In the genomic region with DNA sequence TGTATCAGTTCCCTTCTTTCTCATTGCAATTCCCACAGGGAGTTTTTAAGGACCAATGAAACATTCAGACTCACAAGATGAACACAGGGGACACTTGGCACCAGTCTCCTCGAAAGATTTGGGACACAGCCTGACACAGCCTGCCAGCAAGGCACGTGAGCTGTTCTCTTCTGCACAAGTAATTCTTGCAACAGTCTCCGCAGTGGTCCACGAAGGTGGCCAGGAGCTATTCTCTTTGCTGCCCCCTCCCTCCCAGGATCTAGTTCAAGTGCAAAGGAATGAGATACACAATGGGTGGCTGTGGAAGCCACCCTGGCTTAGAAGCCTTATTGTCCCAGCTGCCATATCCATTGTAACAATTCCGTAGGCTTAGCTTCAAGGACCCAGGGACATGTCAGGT, we compare ENCODE assay signal across 14 cellular contexts. TPM values are rescaled to one million over a fixed set of nuclear protein-coding genes. Genes with fewer than 3 reads are reported as not detected.
DNase-seq lines count a peak whose midpoint lies in the region; ATAC-seq and TF ChIP-seq lines count a peak whose summit lies in the region.
"Had no signal": no experiment of that assay in that cellular context is flagged by ENCODE, and none has a peak within 500 bp of the region (broad histone marks: within the 10 kb centered on the region; RNA-seq: fewer than 3 reads in every experiment).

No MANE protein-coding gene starts in this region.

- H3K4me3 Mint-ChIP-seq in immature natural killer cell, result peak overlapping the region in 3 of 5 donors; percentile 55 to 84 (median 66)

- H2AFZ ChIP-seq in IMR-90 (replicated peaks; ENCODE audit: low read length, poor library complexity), result no peak overlapping the region

- H3K4me1 ChIP-seq in right atrium auricular region, result no peaks in the 10 kb centered on the region
- H3K4me1 ChIP-seq in IMR-90 (ENCODE audit: control insufficient read depth, insufficient read depth, low read length), result peaks cover 14% of the 10 kb centered on the region
- peaks cover 0 to 50% (median 17%) of the 10 kb centered on the region in 3 donors for H3K4me1 ChIP-seq in esophagus squamous epithelium

- in situ Hi-C loops in IMR-90 (cut with MboI; ENCODE audit: low sequenced_read_pairs), result loop anchor here (25.0 kb wide), 1 partner anchor 1861 kb away; a partner anchor contains a TSS

- H3K27ac ChIP-seq in right atrium auricular region (no peak overlapping the region), IMR-90 (ENCODE audit: insufficient read depth, low read length) (no peak overlapping the region), esophagus squamous epithelium (no peak overlapping the region)

- TF ChIP-seq POLR2A in IMR-90 (IDR thresholded peaks at IDR 0.05; ENCODE audit: low read depth, low read length) (no peak), esophagus squamous epithelium (IDR thresholded peaks at IDR 0.05) (no peak)

- POLR2A ChIA-PET in IMR-90 (lab: Charles Lee; ENCODE audit: unreplicated experiment), result no interaction called here

- H3K36me3 ChIP-seq in right atrium auricular region (no peaks in the 10 kb centered on the region), IMR-90 (ENCODE audit: control insufficient read depth, insufficient read depth, low read length) (0 out of 2 replicates have a peak, but pooled peaks cover 1% of the 10 kb centered on the region), esophagus squamous epithelium (no peaks in the 10 kb centered on the region)

- H3K36me3 Mint-ChIP-seq in immature natural killer cell, result peaks cover 0 to 14% (median 0%) of the 10 kb centered on the region in 3 donors
- H3K36me3 Mint-ChIP-seq: CD4-positive, alpha-beta memory T cell had no signal

- TF ChIP-seq RAD21 in IMR-90 (IDR thresholded peaks at IDR 0.05; ENCODE audit: low read length), result no peak

- H3K14ac ChIP-seq in IMR-90 (replicated peaks; ENCODE audit: low read depth, low read length), result no peak overlapping the region

- no peak overlapping the region for H2BK15ac ChIP-seq in IMR-90 (ENCODE audit: low read depth, low read length)

- no peak overlapping the region; the same call in 1 of the 2 replicates for H3K23ac ChIP-seq in IMR-90 (ENCODE audit: low read depth, low read length)

- H2BK120ac ChIP-seq in IMR-90 (ENCODE audit: low read depth, low read length), result peak overlapping the region; percentile 47

- no peak overlapping the region for H3K9ac ChIP-seq in IMR-90 (ENCODE audit: low read depth, low read length)

- H3K4me3 ChIP-seq in right atrium auricular region (no peak overlapping the region), IMR-90 (ENCODE audit: insufficient read depth, low read depth, low read length) (no peak overlapping the region), esophagus squamous epithelium (no peak overlapping the region)

- no peaks in the 10 kb centered on the region for H3K9me3 ChIP-seq in right atrium auricular region
- no peaks in the 10 kb centered on the region for H3K9me3 ChIP-seq in IMR-90 (ENCODE audit: control insufficient read depth, insufficient read depth, low read length)
- H3K9me3 ChIP-seq in esophagus squamous epithelium, result no peaks in the 10 kb centered on the region

- H4K20me1 ChIP-seq in IMR-90 (ENCODE audit: insufficient read depth, low read length), result peaks cover 63% of the 10 kb centered on the region

- H2AK9ac ChIP-seq in IMR-90 (replicated peaks; ENCODE audit: low read depth, low read length, poor library complexity), result no peak overlapping the region

- H3K4me1 Mint-ChIP-seq in immature natural killer cell, result peaks cover 25 to 46% of the 10 kb centered on the region in 2 donors

- peaks cover 35% of the 10 kb centered on the region for H3K9me1 ChIP-seq in IMR-90 (ENCODE audit: insufficient read depth, low read length)

- peak overlapping the region in 1 of 6 donors; percentile 16 for H3K27ac Mint-ChIP-seq in immature natural killer cell

- H3K79me1 ChIP-seq in IMR-90 (ENCODE audit: low read depth in 1 of 2, low read length in 2 of 2), result peaks cover 55 to 90% of the 10 kb centered on the region in 2 experiments

- no peak overlapping the region for H4K5ac ChIP-seq in IMR-90 (ENCODE audit: low read depth, low read length)

- WGBS in IMR-90 (ENCODE audit: extremely low coverage in 2 of 2, insufficient read length in 1 of 2), 2 experiments, result no CpG with 5 or more reads among the region's 5 CpGs
- 63 to 71% methylated on average over 5 of the region's 5 CpGs for whole genome bisulfite sequencing in esophagus squamous epithelium, 2 donors

- intact Hi-C loops in cardiac septum (cut with DNase I), result no loop called here
- intact Hi-C loops in IMR-90 (cut with micrococcal nuclease), result no loop called here
- intact Hi-C loops in esophagus squamous epithelium (cut with DNase I), result no loop called here

- peak overlapping the region; percentile 68 for H2AK5ac ChIP-seq in IMR-90 (ENCODE audit: low read depth, low read length)

- no peak overlapping the region; the same call in none of the 2 replicates for H2BK20ac ChIP-seq in IMR-90 (ENCODE audit: low read depth, low read length)

- TF ChIP-seq CTCF in right atrium auricular region (IDR thresholded peaks at IDR 0.05) (no peak), IMR-90 (conservative IDR thresholded peaks at IDR 0.05; ENCODE audit: low read depth, low read length) (no peak), esophagus squamous epithelium (IDR thresholded peaks at IDR 0.05) (no peak)

- no peak overlapping the region for H4K8ac ChIP-seq in IMR-90 (ENCODE audit: low read depth in 2 of 2, low read length in 2 of 2)

- DNase-seq in cardiac septum (ENCODE audit: low spot score) (peak; percentile 22), right atrium auricular region (ENCODE audit: low spot score) (no peak), IMR-90 (no peak), immature natural killer cell (no peak), NCI-H1092 treated with DMSO at 0.1 percent for 48 hours (lab: John Stamatoyannopoulos, UW) (no peak), esophagus squamous epithelium (lab: John Stamatoyannopoulos, UW) (no peak)
- DNase-seq: CD4-positive, alpha-beta memory T cell; NCI-H187; NCI-H2171 treated with DMSO at 0.1 percent for 48 hours; NCI-H446 treated with DMSO at 0.1 percent for 48 hours; NK-92 treated with Interleukin-12 subunit alpha and Interleukin-12 subunit beta, amount 100 ng/mL, for 24 hours; SIG-M5 had no signal

- H2BK5ac ChIP-seq in IMR-90 (ENCODE audit: low read depth, low read length, poor library complexity, severe bottlenecking), result no peak overlapping the region

- no peak overlapping the region for H4K91ac ChIP-seq in IMR-90 (ENCODE audit: insufficient read depth, low read depth, low read length)

- ATAC-seq in IMR-90 (ENCODE audit: low read depth) (no peak), GM21737 (IDR thresholded peaks at IDR 0.05; ENCODE audit: unreplicated experiment) (no peak), HG02981 (IDR thresholded peaks at IDR 0.05; ENCODE audit: unreplicated experiment) (no peak)

- CTCF ChIA-PET in IMR-90 (lab: Yijun Ruan, JAX), result interaction anchor here (1.4 kb wide), 1 partner anchor 10 kb away, joined by 4 read pairs; no protein-coding TSS in a partner anchor

- H3K9me3 Mint-ChIP-seq in immature natural killer cell, result no peaks in the 10 kb centered on the region
- H3K9me3 Mint-ChIP-seq: CD4-positive, alpha-beta memory T cell had no signal

- no peak overlapping the region for H3K56ac ChIP-seq in IMR-90 (ENCODE audit: extremely low read depth, insufficient read depth, low read length)

- H3K18ac ChIP-seq in IMR-90 (ENCODE audit: low read depth, low read length), result no peak overlapping the region

- dilution Hi-C loops in IMR-90 (cut with HindIII; ENCODE audit: low sequenced_read_pairs, unreplicated experiment), result no loop called here

- H3K4me2 ChIP-seq in IMR-90 (ENCODE audit: low read depth, low read length), result no peak overlapping the region

- peaks cover 27 to 35% (median 27%) of the 10 kb centered on the region in 3 donors for H3K27me3 Mint-ChIP-seq in immature natural killer cell (ENCODE audit: low read depth in 3 of 3)

- peak overlapping the region; percentile 45; the same call in 1 of the 2 replicates for H3K4ac ChIP-seq in IMR-90 (ENCODE audit: low read depth, low read length)

- no TSS peak for BruUV-seq in IMR-90 (replicated peaks; lab: Mats Ljungman, UMichigan)

- H3K27me3 ChIP-seq in right atrium auricular region (no peaks in the 10 kb centered on the region), IMR-90 (ENCODE audit: control insufficient read depth, insufficient read depth, low read length) (no peaks in the 10 kb centered on the region), esophagus squamous epithelium (peaks cover 0 to 75% (median 0%) of the 10 kb centered on the region in 4 donors)

TF ChIP-seq in IMR-90, 13 proteins besides CTCF, POLR2A, EP300 and RAD21 (continues in another document):
- no peak for TF ChIP-seq BHLHE40 (IDR thresholded peaks at IDR 0.05; ENCODE audit: low read depth, low read length)
- no peak for TF ChIP-seq SMC3 (IDR thresholded peaks at IDR 0.05; ENCODE audit: low read depth, low read length)
- TF ChIP-seq RCOR1 (IDR thresholded peaks at IDR 0.05; ENCODE audit: insufficient replicate concordance, low read length), result no peak
- TF ChIP-seq MXI1 (IDR thresholded peaks at IDR 0.05; ENCODE audit: borderline replicate concordance, low read depth, low read length), result no peak
- TF ChIP-seq MAZ (IDR thresholded peaks at IDR 0.05; ENCODE audit: borderline replicate concordance, low read depth, low read length), result no peak
- TF ChIP-seq NFE2L2 (IDR thresholded peaks at IDR 0.05; ENCODE audit: low read depth, low read length), result no peak
- TF ChIP-seq MAFK (IDR thresholded peaks at IDR 0.05; ENCODE audit: low read depth, low read length), result no peak
- TF ChIP-seq, protein P1, sequence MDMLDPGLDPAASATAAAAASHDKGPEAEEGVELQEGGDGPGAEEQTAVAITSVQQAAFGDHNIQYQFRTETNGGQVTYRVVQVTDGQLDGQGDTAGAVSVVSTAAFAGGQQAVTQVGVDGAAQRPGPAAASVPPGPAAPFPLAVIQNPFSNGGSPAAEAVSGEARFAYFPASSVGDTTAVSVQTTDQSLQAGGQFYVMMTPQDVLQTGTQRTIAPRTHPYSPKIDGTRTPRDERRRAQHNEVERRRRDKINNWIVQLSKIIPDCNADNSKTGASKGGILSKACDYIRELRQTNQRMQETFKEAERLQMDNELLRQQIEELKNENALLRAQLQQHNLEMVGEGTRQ (IDR thresholded peaks at IDR 0.05; ENCODE audit: low read depth, low read length), result no peak
- TF ChIP-seq FOS (IDR thresholded peaks at IDR 0.05; ENCODE audit: low read depth, low read length), result no peak
- no peak for TF ChIP-seq CHD1 (IDR thresholded peaks at IDR 0.05; ENCODE audit: low read depth, low read length)

RNA-seq across cellular contexts. Expression of a gene that starts 12.0 kb away (rescaled TPM):
- total RNA-seq in cardiac septum (1.4 TPM), right atrium auricular region (under 1 TPM; 0.30 to 0.63 TPM), IMR-90 (2012; rRNA removed) (1.1 and 1.3 TPM in 2 replicates), esophagus squamous epithelium (10 to 100 TPM in 1 of 4 donors, 1 to 10 TPM in 2, under 1 TPM in 1; 0.99 to 22.9 (median 3.1) TPM)
- polyA plus RNA-seq in IMR-90 (2012; rRNA removed) (17.2 and 17.5 TPM in 2 replicates), immature natural killer cell (1 to 10 TPM; 2.4 to 5.0 (median 2.9) TPM)
- polyA plus RNA-seq in IMR-90 (2012; cell fraction: cytosol; rRNA removed), result 14.6 and 25.9 TPM in 2 replicates
- 17.1 and 23.2 TPM in 2 replicates for polyA plus RNA-seq in IMR-90 (2012; cell fraction: nucleus; rRNA removed; ENCODE audit: low replicate concordance)
